ENCODE assay signal across 8 cellular contexts in the genomic region with DNA sequence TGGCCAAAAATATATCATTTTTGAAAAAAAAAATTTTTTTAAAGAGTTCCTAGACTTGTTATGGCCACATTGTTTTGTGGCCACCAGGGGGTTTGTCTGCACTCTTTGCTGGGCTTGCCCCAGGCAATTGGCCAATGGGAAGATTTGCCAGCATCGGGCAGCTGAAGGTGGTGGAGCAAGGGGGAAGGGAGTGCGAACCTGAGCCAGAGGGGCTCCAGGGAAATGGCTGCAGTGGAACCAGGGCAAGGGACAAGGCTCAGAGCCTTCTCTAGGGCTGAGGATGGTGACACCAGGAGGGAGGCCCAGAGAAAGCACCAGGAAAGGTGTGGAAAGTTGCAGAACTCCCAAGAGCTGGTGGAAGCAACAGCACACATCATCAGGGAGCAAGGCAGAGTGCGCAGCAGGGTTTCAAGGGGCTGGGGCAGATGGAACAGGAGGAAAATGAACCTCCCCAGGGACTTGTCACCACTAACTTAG. TPM values are rescaled to one million over a fixed set of nuclear protein-coding genes. Genes with fewer than 3 reads are reported as not detected.
DNase-seq lines count a peak whose midpoint lies in the region; ATAC-seq and TF ChIP-seq lines count a peak whose summit lies in the region.

No MANE protein-coding gene starts in this region.

- H3K27ac ChIP-seq in GM23338 (ENCODE audit: low read depth) = no peak overlapping the region
- H3K27ac ChIP-seq in SJCRH30 = no peak overlapping the region
- no peak overlapping the region for H3K27ac ChIP-seq in foreskin keratinocyte
- H3K27ac ChIP-seq in smooth muscle cell (ENCODE audit: low read depth) = no peak overlapping the region

- H4K20me1 ChIP-seq in GM23338 (replicated peaks; ENCODE audit: insufficient read depth) (no peaks in the 10 kb centered on the region), smooth muscle cell (ENCODE audit: low read depth) (no peaks in the 10 kb centered on the region)

- H3K4me2 ChIP-seq in GM23338 = no peak overlapping the region
- H3K4me2 ChIP-seq in smooth muscle cell = no peak overlapping the region

- H3K36me3 ChIP-seq in GM23338 (ENCODE audit: insufficient read depth) (no peaks in the 10 kb centered on the region), SJCRH30 (no peaks in the 10 kb centered on the region), smooth muscle cell (ENCODE audit: low read depth) (no peaks in the 10 kb centered on the region)

- no peaks in the 10 kb centered on the region for H3K9me2 ChIP-seq in GM23338 (ENCODE audit: insufficient read depth)

- H3K4me3 Mint-ChIP-seq in GM23338 = no peak overlapping the region

- no peak overlapping the region for H3K9ac ChIP-seq in smooth muscle cell (ENCODE audit: low read depth)

- H3K36me3 Mint-ChIP-seq in GM23338 (ENCODE audit: low read depth) = no peaks in the 10 kb centered on the region

- H3K4me1 ChIP-seq in GM23338 (ENCODE audit: insufficient read depth) = peaks cover 5% of the 10 kb centered on the region
- H3K4me1 ChIP-seq in SJCRH30 = no peaks in the 10 kb centered on the region
- no peaks in the 10 kb centered on the region for H3K4me1 ChIP-seq in foreskin keratinocyte
- H3K4me1 ChIP-seq in smooth muscle cell (ENCODE audit: low read depth) = no peaks in the 10 kb centered on the region

- DNase-seq in ACHN (peak; percentile 78), GM23338 (ENCODE audit: low spot score) (peak; percentile 82), SJCRH30 (peak; percentile 39 to 49), foreskin keratinocyte (no peak), smooth muscle cell (lab: John Stamatoyannopoulos, UW; ENCODE audit: unreplicated experiment) (no peak), NCI-H128 (lab: John Stamatoyannopoulos, UW; ENCODE audit: unreplicated experiment) (no peak), GM19240 (ENCODE audit: insufficient read length, low spot score) (no peak)

- H3K27ac Mint-ChIP-seq in GM23338 = no peak overlapping the region

- ATAC-seq in GM23338 = peak; percentile 89
- peak; percentile 47 for ATAC-seq in foreskin keratinocyte
- ATAC-seq in activated CD4-positive, CD25-positive, alpha-beta regulatory T cell treated with anti-CD3 and anti-CD28 coated beads, Interleukin-2, amount 50 U/mL, for 24 hours = no peak

- H3K27me3 Mint-ChIP-seq in GM23338 (ENCODE audit: insufficient read depth, low read depth, poor library complexity) = peaks cover 10% of the 10 kb centered on the region

- H3K9me3 ChIP-seq in SJCRH30 (replicated peaks) (no peaks in the 10 kb centered on the region), smooth muscle cell (replicated peaks; ENCODE audit: low read depth) (no peaks in the 10 kb centered on the region)

- in situ Hi-C loops in ACHN (cut with HindIII; ENCODE audit: low pct_ligation_motif_present, low pct_unique_long_range_greater_than_20kb, low sequenced_read_pairs) = no loop called here

- H3K79me2 ChIP-seq in GM23338 (replicated peaks; ENCODE audit: insufficient read depth) (no peaks in the 10 kb centered on the region), smooth muscle cell (ENCODE audit: low read depth) (no peaks in the 10 kb centered on the region)

- TF ChIP-seq CTCF in GM23338 (conservative IDR thresholded peaks at IDR 0.05; ENCODE audit: low read depth in 2 of 2) = peak; percentile 59 to 78
- TF ChIP-seq CTCF in foreskin keratinocyte (conservative IDR thresholded peaks at IDR 0.05) = peak; percentile 56
- peak; percentile 44 for TF ChIP-seq CTCF in smooth muscle cell (IDR thresholded peaks at IDR 0.05; ENCODE audit: borderline replicate concordance, insufficient read depth, poor library complexity, severe bottlenecking)

- H2AFZ ChIP-seq in GM23338 (peak overlapping the region; percentile 92), smooth muscle cell (ENCODE audit: low read depth) (no peak overlapping the region)

- no peaks in the 10 kb centered on the region for H3K9me3 Mint-ChIP-seq in GM23338

- WGBS in smooth muscle cell (ENCODE audit: low lambda C conversion rate) = 57% methylated on average over 3 of the region's 3 CpGs

- no peaks in the 10 kb centered on the region for H3K27me3 ChIP-seq in GM23338 (ENCODE audit: insufficient read depth)
- no peaks in the 10 kb centered on the region for H3K27me3 ChIP-seq in SJCRH30
- no peaks in the 10 kb centered on the region for H3K27me3 ChIP-seq in foreskin keratinocyte
- no peaks in the 10 kb centered on the region for H3K27me3 ChIP-seq in smooth muscle cell (ENCODE audit: low read depth)

- H3K4me3 ChIP-seq in GM23338 = no peak overlapping the region
- no peak overlapping the region for H3K4me3 ChIP-seq in SJCRH30
- H3K4me3 ChIP-seq in smooth muscle cell = no peak overlapping the region

- peaks cover 19% of the 10 kb centered on the region for H3K4me1 Mint-ChIP-seq in GM23338

- H3F3A ChIP-seq in GM23338 (replicated peaks; ENCODE audit: low read depth) = 0 out of 2 replicates have a peak, but pooled peaks cover 2% of the 10 kb centered on the region
- peaks cover 5% of the 10 kb centered on the region for H3F3A ChIP-seq in smooth muscle cell (ENCODE audit: low read depth)

TF ChIP-seq in GM23338, 12 proteins besides CTCF, POLR2A, EP300 and RAD21 (continues in another document):
- TF ChIP-seq ZNF114 (CRISPR knock-in tag; IDR thresholded peaks at IDR 0.05) (no peak), EZH2 (IDR thresholded peaks at IDR 0.05; ENCODE audit: low read depth, unreplicated experiment) (no peak), STAT1 (IDR thresholded peaks at IDR 0.05; ENCODE audit: unreplicated experiment) (no peak), POLR2AphosphoS5 (IDR thresholded peaks at IDR 0.05; ENCODE audit: low read depth) (no peak), NANOG (IDR thresholded peaks at IDR 0.05; ENCODE audit: borderline replicate concordance) (no peak), CREB1 (CRISPR knock-in tag; IDR thresholded peaks at IDR 0.05; ENCODE audit: low read depth) (no peak), EZH2phosphoT487 (IDR thresholded peaks at IDR 0.05; ENCODE audit: unreplicated experiment) (no peak)
- TF ChIP-seq, protein P1, sequence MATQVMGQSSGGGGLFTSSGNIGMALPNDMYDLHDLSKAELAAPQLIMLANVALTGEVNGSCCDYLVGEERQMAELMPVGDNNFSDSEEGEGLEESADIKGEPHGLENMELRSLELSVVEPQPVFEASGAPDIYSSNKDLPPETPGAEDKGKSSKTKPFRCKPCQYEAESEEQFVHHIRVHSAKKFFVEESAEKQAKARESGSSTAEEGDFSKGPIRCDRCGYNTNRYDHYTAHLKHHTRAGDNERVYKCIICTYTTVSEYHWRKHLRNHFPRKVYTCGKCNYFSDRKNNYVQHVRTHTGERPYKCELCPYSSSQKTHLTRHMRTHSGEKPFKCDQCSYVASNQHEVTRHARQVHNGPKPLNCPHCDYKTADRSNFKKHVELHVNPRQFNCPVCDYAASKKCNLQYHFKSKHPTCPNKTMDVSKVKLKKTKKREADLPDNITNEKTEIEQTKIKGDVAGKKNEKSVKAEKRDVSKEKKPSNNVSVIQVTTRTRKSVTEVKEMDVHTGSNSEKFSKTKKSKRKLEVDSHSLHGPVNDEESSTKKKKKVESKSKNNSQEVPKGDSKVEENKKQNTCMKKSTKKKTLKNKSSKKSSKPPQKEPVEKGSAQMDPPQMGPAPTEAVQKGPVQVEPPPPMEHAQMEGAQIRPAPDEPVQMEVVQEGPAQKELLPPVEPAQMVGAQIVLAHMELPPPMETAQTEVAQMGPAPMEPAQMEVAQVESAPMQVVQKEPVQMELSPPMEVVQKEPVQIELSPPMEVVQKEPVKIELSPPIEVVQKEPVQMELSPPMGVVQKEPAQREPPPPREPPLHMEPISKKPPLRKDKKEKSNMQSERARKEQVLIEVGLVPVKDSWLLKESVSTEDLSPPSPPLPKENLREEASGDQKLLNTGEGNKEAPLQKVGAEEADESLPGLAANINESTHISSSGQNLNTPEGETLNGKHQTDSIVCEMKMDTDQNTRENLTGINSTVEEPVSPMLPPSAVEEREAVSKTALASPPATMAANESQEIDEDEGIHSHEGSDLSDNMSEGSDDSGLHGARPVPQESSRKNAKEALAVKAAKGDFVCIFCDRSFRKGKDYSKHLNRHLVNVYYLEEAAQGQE (IDR thresholded peaks at IDR 0.05; ENCODE audit: unreplicated experiment) = no peak
- TF ChIP-seq, protein P2, sequence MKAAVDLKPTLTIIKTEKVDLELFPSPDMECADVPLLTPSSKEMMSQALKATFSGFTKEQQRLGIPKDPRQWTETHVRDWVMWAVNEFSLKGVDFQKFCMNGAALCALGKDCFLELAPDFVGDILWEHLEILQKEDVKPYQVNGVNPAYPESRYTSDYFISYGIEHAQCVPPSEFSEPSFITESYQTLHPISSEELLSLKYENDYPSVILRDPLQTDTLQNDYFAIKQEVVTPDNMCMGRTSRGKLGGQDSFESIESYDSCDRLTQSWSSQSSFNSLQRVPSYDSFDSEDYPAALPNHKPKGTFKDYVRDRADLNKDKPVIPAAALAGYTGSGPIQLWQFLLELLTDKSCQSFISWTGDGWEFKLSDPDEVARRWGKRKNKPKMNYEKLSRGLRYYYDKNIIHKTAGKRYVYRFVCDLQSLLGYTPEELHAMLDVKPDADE (IDR thresholded peaks at IDR 0.05) = no peak

RNA-seq across cellular contexts. Expression of a gene that starts 15.5 kb away (rescaled TPM):
- total RNA-seq in GM23338 (2014; rRNA removed; shearing (Covaris generic)) = 49.8 and 62.3 TPM in 2 replicates
- 9.5 and 10.5 TPM in 2 replicates for polyA plus RNA-seq in GM23338 (2016; fragmentation: Nextera tagmentation; extraction: Ambion mirVana)
- total RNA-seq in SJCRH30 (2014; rRNA removed; shearing (Covaris generic)) = 12.2 and 12.9 TPM in 2 replicates
- total RNA-seq in foreskin keratinocyte = 28.0 and 28.9 TPM in 2 replicates
- polyA plus RNA-seq in foreskin keratinocyte = 12.9 and 15.3 TPM in 2 replicates
- total RNA-seq in smooth muscle cell = 22.5 and 44.5 TPM in 2 replicates
- polyA plus RNA-seq in smooth muscle cell = 2.5 and 9.4 TPM in 2 replicates

Comparison
In these comparisons a context has a peak if more than half of its experiments do, and no peak if none do; other contexts are left out.
1. DNase-seq: peak in ACHN (single experiment), GM23338 (single experiment) and SJCRH30 (2 of 2); none in foreskin keratinocyte (0 of 2), smooth muscle cell (single experiment), NCI-H128 (single experiment) and GM19240 (single experiment).
2. ATAC-seq: peak in GM23338 (single experiment) and foreskin keratinocyte (single experiment); none in activated CD4-positive, CD25-positive, alpha-beta regulatory T cell treated with anti-CD3 and anti-CD28 coated beads, Interleukin-2, amount 50 U/mL, for 24 hours (0 of 2).
3. Peak in every context shown above with its lines, with median percentiles within 50 percentile points of each other: CTCF ChIP-seq.